1 cellular context compared by ENCODE assay signal in genomic region chr2:400988-401679, GRCh38.
A peak's percentile ranks its signal among the peaks of the same experiment; 100 is the strongest.
TF ChIP-seq lines count a peak whose summit lies in the region.

No MANE protein-coding gene starts in this region.

TF ChIP-seq in HEK293, 187 proteins besides CTCF, POLR2A, EP300 and RAD21 (continued from another document):
- TF ChIP-seq, protein P1, sequence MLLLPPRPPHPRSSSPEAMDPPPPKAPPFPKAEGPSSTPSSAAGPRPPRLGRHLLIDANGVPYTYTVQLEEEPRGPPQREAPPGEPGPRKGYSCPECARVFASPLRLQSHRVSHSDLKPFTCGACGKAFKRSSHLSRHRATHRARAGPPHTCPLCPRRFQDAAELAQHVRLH (tag by site-specific recombination; IDR thresholded peaks at IDR 0.05) = no peak
- TF ChIP-seq ZNF133 (tag by site-specific recombination; IDR thresholded peaks at IDR 0.05) = no peak
- TF ChIP-seq ZNF585B (tag by site-specific recombination; IDR thresholded peaks at IDR 0.05) = no peak
- no peak for TF ChIP-seq PRDM1 (tag by site-specific recombination; IDR thresholded peaks at IDR 0.05)
- no peak for TF ChIP-seq SP7 (tag by site-specific recombination; IDR thresholded peaks at IDR 0.05)
- TF ChIP-seq ZIC2 (tag by site-specific recombination; IDR thresholded peaks at IDR 0.05) = peak; percentile 9; the same call in 1 of the 2 replicates
- no peak for TF ChIP-seq ZNF510 (tag by site-specific recombination; IDR thresholded peaks at IDR 0.05; ENCODE audit: insufficient replicate concordance)
- peak; percentile 74 for TF ChIP-seq ZNF140 (tag by site-specific recombination; IDR thresholded peaks at IDR 0.05)
- no peak for TF ChIP-seq ZNF404 (tag by site-specific recombination; IDR thresholded peaks at IDR 0.05)
- TF ChIP-seq, protein P2, sequence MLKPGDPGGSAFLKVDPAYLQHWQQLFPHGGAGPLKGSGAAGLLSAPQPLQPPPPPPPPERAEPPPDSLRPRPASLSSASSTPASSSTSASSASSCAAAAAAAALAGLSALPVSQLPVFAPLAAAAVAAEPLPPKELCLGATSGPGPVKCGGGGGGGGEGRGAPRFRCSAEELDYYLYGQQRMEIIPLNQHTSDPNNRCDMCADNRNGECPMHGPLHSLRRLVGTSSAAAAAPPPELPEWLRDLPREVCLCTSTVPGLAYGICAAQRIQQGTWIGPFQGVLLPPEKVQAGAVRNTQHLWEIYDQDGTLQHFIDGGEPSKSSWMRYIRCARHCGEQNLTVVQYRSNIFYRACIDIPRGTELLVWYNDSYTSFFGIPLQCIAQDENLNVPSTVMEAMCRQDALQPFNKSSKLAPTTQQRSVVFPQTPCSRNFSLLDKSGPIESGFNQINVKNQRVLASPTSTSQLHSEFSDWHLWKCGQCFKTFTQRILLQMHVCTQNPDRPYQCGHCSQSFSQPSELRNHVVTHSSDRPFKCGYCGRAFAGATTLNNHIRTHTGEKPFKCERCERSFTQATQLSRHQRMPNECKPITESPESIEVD (tag by site-specific recombination; IDR thresholded peaks at IDR 0.05) = peak; percentile 34; the same call in 1 of the 2 replicates
